ENCODE assay signal across 20 cellular contexts in the genomic region with DNA sequence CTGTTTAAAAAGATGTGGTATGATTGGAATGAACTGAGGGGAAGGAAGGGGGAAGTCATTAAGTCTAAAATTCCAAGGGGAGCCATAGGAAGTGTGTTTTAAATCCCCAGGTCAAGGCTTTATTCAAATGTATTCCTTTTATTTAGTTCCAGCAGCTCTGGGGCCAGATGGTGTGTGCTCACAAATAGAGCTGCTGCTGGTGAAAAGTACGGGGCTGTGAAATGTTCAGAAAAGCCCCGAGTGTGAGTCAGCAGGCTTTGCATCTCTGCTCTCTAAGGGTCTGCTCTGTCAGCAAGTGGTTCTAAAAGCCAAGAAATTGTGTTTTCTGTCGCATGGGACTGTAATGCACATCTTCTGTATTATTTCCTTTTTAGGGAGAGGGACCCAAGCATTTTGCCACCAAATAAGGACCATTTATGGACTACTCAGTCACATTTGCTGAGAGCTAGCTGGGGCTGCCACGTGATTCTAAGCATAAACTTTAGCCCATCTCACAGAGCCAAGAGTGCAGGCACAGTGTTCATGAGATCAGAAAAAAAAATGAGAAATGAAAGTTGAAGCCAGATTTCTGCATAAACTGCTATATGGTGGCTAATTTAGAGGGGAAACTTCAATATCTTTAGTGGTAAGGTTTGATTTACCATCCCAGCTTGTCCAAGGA.
DNase-seq lines count a peak whose midpoint lies in the region; FAIRE-seq and TF ChIP-seq lines count a peak whose summit lies in the region.
"Had no signal": no experiment of that assay in that cellular context is flagged by ENCODE, and none has a peak within 500 bp of the region (broad histone marks: within the 10 kb centered on the region; RNA-seq: fewer than 3 reads in every experiment).

No MANE protein-coding gene starts in this region.

- CTCF ChIA-PET in H1 (lab: Charles Lee; ENCODE audit: partially characterized antibody), result no interaction called here

- H3K4me1 ChIP-seq in H1 (replicated peaks in 1 of 4; ENCODE audit: control insufficient read depth in 3 of 4, insufficient read depth in 4 of 4, low read length in 3 of 4), result peaks cover 0 to 4% (median 0%) of the 10 kb centered on the region in 4 experiments; a peak in 1 of 7 replicates
- peaks cover 18% of the 10 kb centered on the region for H3K4me1 ChIP-seq in muscle layer of colon (ENCODE audit: insufficient read depth, low read length)
- peaks cover 0 to 18% (median 0%) of the 10 kb centered on the region in 4 donors for H3K4me1 ChIP-seq in tibial artery
- H3K4me1 ChIP-seq: left ventricle myocardium inferior, SJCRH30 had no signal

- H3K56ac ChIP-seq in H1 (replicated peaks; ENCODE audit: insufficient read length, low read depth, low read length), result no peak overlapping the region

- H3K27ac ChIP-seq in H1 (ENCODE audit: low read depth, low read length) (no peak overlapping the region), muscle layer of colon (ENCODE audit: low read depth, low read length) (peak overlapping the region; percentile 49), tibial artery (peak overlapping the region; percentile 71 to 78)
- H3K27ac ChIP-seq: BLaER1, left ventricle myocardium inferior, SJCRH30 had no signal

- no peak overlapping the region for H3K18ac ChIP-seq in H1 (ENCODE audit: extremely low read depth, low read length)

- intact Hi-C loops in tibial artery (cut with DNase I; ENCODE audit: low total_unique reads), result no loop called here

- H2BK120ac ChIP-seq in H1 (replicated peaks; ENCODE audit: low read depth, low read length), result no peak overlapping the region

- no peaks in the 10 kb centered on the region for H3K23me2 ChIP-seq in H1 (ENCODE audit: low read depth, low read length)

- H2BK5ac ChIP-seq in H1 (ENCODE audit: low read depth, low read length), result peak overlapping the region; percentile 44; the same call in 1 of the 2 replicates

- no peak for TF ChIP-seq CTCF in H1 (IDR thresholded peaks at IDR 0.05; ENCODE audit: control extremely low read depth in 1 of 3, insufficient read depth in 1 of 3, low read depth in 1 of 3, low read length in 3 of 3)
- TF ChIP-seq CTCF in tibial artery (IDR thresholded peaks at IDR 0.05), result no peak

- H2BK20ac ChIP-seq in H1 (ENCODE audit: low read length), result no peak overlapping the region

- H3K9ac ChIP-seq in H1 (replicated peaks in 1 of 4; ENCODE audit: extremely low read depth in 1 of 4, low read depth in 3 of 4, low read length in 3 of 4) (no peak overlapping the region), muscle layer of colon (ENCODE audit: low read length) (no peak overlapping the region)
- H3K9ac ChIP-seq: BLaER1 had no signal

- H4K91ac ChIP-seq in H1 (replicated peaks; ENCODE audit: insufficient read length, low read length), result no peak overlapping the region

- no peak overlapping the region for H4K5ac ChIP-seq in H1 (ENCODE audit: insufficient read length, low read depth, low read length)

- no peak for FAIRE-seq in H1 (lab: Jason Lieb, UNC)
- FAIRE-seq: urothelium cell line had no signal

- no peak overlapping the region for H2AK5ac ChIP-seq in H1 (ENCODE audit: low read depth, low read length)

- H3K79me2 ChIP-seq in H1 (ENCODE audit: control insufficient read depth in 1 of 2, insufficient read depth in 2 of 2, low read length in 2 of 2), result no peaks in the 10 kb centered on the region

- H3K14ac ChIP-seq in H1 (ENCODE audit: insufficient read length), result no peak overlapping the region

- H3K9me3 ChIP-seq in H1 (ENCODE audit: insufficient read depth in 2 of 2, low read depth in 1 of 2, low read length in 1 of 2) (no peaks in the 10 kb centered on the region), muscle layer of colon (ENCODE audit: low read length) (no peaks in the 10 kb centered on the region), tibial artery (no peaks in the 10 kb centered on the region)
- H3K9me3 ChIP-seq: BLaER1, left ventricle myocardium inferior, SJCRH30 had no signal

- H3K36me3 ChIP-seq in H1 (ENCODE audit: control insufficient read depth in 2 of 4, insufficient read depth in 4 of 4, low read length in 3 of 4) (no peaks in the 10 kb centered on the region), muscle layer of colon (ENCODE audit: insufficient read depth, low read length) (no peaks in the 10 kb centered on the region), tibial artery (no peaks in the 10 kb centered on the region)
- H3K36me3 ChIP-seq: BLaER1, left ventricle myocardium inferior, SJCRH30 had no signal

- no peak overlapping the region for H4K8ac ChIP-seq in H1 (ENCODE audit: extremely low read depth, insufficient read depth, low read length)

- H2BK15ac ChIP-seq in H1 (ENCODE audit: low read length), result no peak overlapping the region

- no peak for TF ChIP-seq POLR2A in H1 (IDR thresholded peaks at IDR 0.05; ENCODE audit: control extremely low read depth in 1 of 2, low read depth in 2 of 2, low read length in 2 of 2)

- no peak overlapping the region for H2BK12ac ChIP-seq in H1 (ENCODE audit: low read depth, low read length)

- no peak overlapping the region for H3K4ac ChIP-seq in H1 (replicated peaks; ENCODE audit: insufficient read length, low read depth, low read length)

- no peaks in the 10 kb centered on the region for H3K79me1 ChIP-seq in H1 (ENCODE audit: low read depth, low read length)

- TF ChIP-seq EP300 in H1 (IDR thresholded peaks at IDR 0.05; ENCODE audit: borderline replicate concordance in 1 of 2, low read depth in 2 of 2, low read length in 2 of 2), result no peak

- no peak for TF ChIP-seq RAD21 in H1 (IDR thresholded peaks at IDR 0.05 in 1 of 2, conservative IDR thresholded peaks at IDR 0.05 in 1 of 2; ENCODE audit: low read depth in 2 of 2, low read length in 2 of 2)

- 50% methylated on average over 4 of the region's 4 CpGs; no CpG with 5 or more reads in 1 of the 2 experiments for WGBS in H1 (ENCODE audit: extremely low coverage in 1 of 2, insufficient coverage in 1 of 2, insufficient read length in 1 of 2, insufficient replicate concordance in 2 of 2, low coverage in 1 of 2, low lambda C conversion rate in 2 of 2, missing lambda C conversion rate in 1 of 2), 2 experiments

- H3K4me2 ChIP-seq in H1 (ENCODE audit: insufficient read depth in 1 of 2, low read depth in 2 of 2, low read length in 2 of 2), result no peak overlapping the region
- H3K4me2 ChIP-seq: BLaER1 had no signal

- H3K27me3 ChIP-seq in H1 (replicated peaks in 1 of 4; ENCODE audit: control insufficient read depth in 3 of 4, extremely low read depth in 1 of 4, insufficient read depth in 3 of 4, low read length in 3 of 4), result no peaks in the 10 kb centered on the region
- no peaks in the 10 kb centered on the region for H3K27me3 ChIP-seq in muscle layer of colon (ENCODE audit: control insufficient read depth in 1 of 2, insufficient read depth in 2 of 2, low read length in 2 of 2)
- no peaks in the 10 kb centered on the region for H3K27me3 ChIP-seq in tibial artery
- H3K27me3 ChIP-seq: SJCRH30 had no signal

- H3K4me3 ChIP-seq in H1 (ENCODE audit: extremely low read depth in 1 of 4, insufficient read depth in 2 of 4, low read depth in 3 of 4, low read length in 4 of 4) (no peak overlapping the region), muscle layer of colon (ENCODE audit: low read depth in 1 of 2, low read length in 2 of 2) (no peak overlapping the region), tibial artery (no peak overlapping the region)
- H3K4me3 ChIP-seq: BLaER1, left ventricle myocardium inferior, SJCRH30 had no signal

- DNase-seq in NCI-H69 (lab: John Stamatoyannopoulos, UW) (peak; percentile 5), H1 (ENCODE audit: low read depth in 1 of 2, low spot score in 2 of 2) (no peak), tibial artery (peak; percentile 18 to 69), dermis blood vessel endothelial cell (no peak), foreskin melanocyte (no peak), NCI-H1092 (lab: John Stamatoyannopoulos, UW) (no peak)
- DNase-seq: activated CD4-positive, alpha-beta T cell treated with anti-CD3 and anti-CD28 coated beads, Interleukin-2, amount 50 U/mL, for 1 hour; activated T-cell treated with anti-CD3 and anti-CD28 coated beads, Interleukin-2, amount 50 U/mL, for 4 hours; DMS79; erythroblast; left ventricle myocardium inferior; naive thymus-derived CD4-positive, alpha-beta T cell; right cardiac atrium; SJCRH30; stimulated activated CD4-positive, alpha-beta T cell treated with anti-CD3 and anti-CD28 coated beads, Interleukin-2, amount 100 ng/mL, for 48 hours; stimulated activated CD8-positive, alpha-beta memory T cell treated with anti-CD3 and anti-CD28 coated beads, Interleukin-4, amount 100 ng/mL, for 48 hours; T-helper 9 cell had no signal

- peak overlapping the region; percentile 79 for H2AFZ ChIP-seq in H1 (ENCODE audit: low read length)

- no peak overlapping the region for H3K23ac ChIP-seq in H1 (ENCODE audit: insufficient read length)

- H4K20me1 ChIP-seq in H1 (replicated peaks in 1 of 2; ENCODE audit: control insufficient read depth in 1 of 2, insufficient read depth in 2 of 2, low read length in 2 of 2), result no peaks in the 10 kb centered on the region
- H4K20me1 ChIP-seq: BLaER1 had no signal

- POLR2A ChIA-PET in H1 (lab: Charles Lee; ENCODE audit: partially characterized antibody), result interaction anchor here (1.9 kb wide), 1 partner anchor 11 kb away, joined by 4 read pairs; no protein-coding TSS in a partner anchor

TF ChIP-seq in H1, 55 proteins besides CTCF, POLR2A, EP300 and RAD21:
- no peak for TF ChIP-seq GABPA (IDR thresholded peaks at IDR 0.05; ENCODE audit: borderline replicate concordance, insufficient read depth, low read length)
- TF ChIP-seq ASH2L (IDR thresholded peaks at IDR 0.05; ENCODE audit: low read length), result no peak
- no peak for TF ChIP-seq HDAC6 (IDR thresholded peaks at IDR 0.05; ENCODE audit: low read depth, low read length)
- no peak for TF ChIP-seq SIN3A (conservative IDR thresholded peaks at IDR 0.05 in 1 of 2, IDR thresholded peaks at IDR 0.05 in 1 of 2; ENCODE audit: low read depth in 1 of 2, low read length in 2 of 2)
- TF ChIP-seq GTF2F1 (IDR thresholded peaks at IDR 0.05; ENCODE audit: borderline replicate concordance, low read depth, low read length), result no peak
- TF ChIP-seq FOSL1 (IDR thresholded peaks at IDR 0.05; ENCODE audit: insufficient read depth, low read depth, low read length), result no peak
- TF ChIP-seq EZH2 (IDR thresholded peaks at IDR 0.05; ENCODE audit: low read depth, low read length, severe bottlenecking), result no peak
- TF ChIP-seq SP2 (IDR thresholded peaks at IDR 0.05; ENCODE audit: low read length), result no peak
- no peak for TF ChIP-seq CHD1 (IDR thresholded peaks at IDR 0.05; ENCODE audit: low read depth, low read length)
- TF ChIP-seq ZNF274 (IDR thresholded peaks at IDR 0.05; ENCODE audit: borderline replicate concordance, extremely low read depth, low read length), result no peak
- no peak for TF ChIP-seq SIX5 (IDR thresholded peaks at IDR 0.05; ENCODE audit: low read depth, low read length)
- no peak for TF ChIP-seq CBX8 (IDR thresholded peaks at IDR 0.05; ENCODE audit: borderline replicate concordance, low read depth, low read length)
- TF ChIP-seq RXRA (IDR thresholded peaks at IDR 0.05; ENCODE audit: insufficient read depth, low read depth, low read length), result no peak
- no peak for TF ChIP-seq TBP (IDR thresholded peaks at IDR 0.05; ENCODE audit: low read depth, low read length)

Comparison
In these comparisons a context has a peak if more than half of its experiments do, and no peak if none do; other contexts are left out.
1. DNase-seq: peak in NCI-H69 (single experiment) and tibial artery (2 of 2); none in H1 (0 of 2), dermis blood vessel endothelial cell (single experiment), foreskin melanocyte (single experiment) and NCI-H1092 (single experiment).